7 cellular contexts compared by ENCODE assay signal in genomic region chr2:135742307-135742838, GRCh38. TPM values are rescaled to one million over a fixed set of nuclear protein-coding genes. Genes with fewer than 3 reads are reported as not detected.
DNase-seq lines count a peak whose midpoint lies in the region; ATAC-seq and FAIRE-seq lines count a peak whose summit lies in the region.

No MANE protein-coding gene starts in this region.

- peak overlapping the region; percentile 99 to 100 for H3K27ac ChIP-seq in small intestine (ENCODE audit: low read depth in 1 of 2, low read length in 1 of 2)

- H3K4me1 ChIP-seq in small intestine (ENCODE audit: control insufficient read depth in 2 of 2, insufficient read depth in 1 of 2, low read depth in 1 of 2, low read length in 1 of 2): peaks cover 0 to 5% of the 10 kb centered on the region in 2 donors

- WGBS in small intestine, 3 donors: 0 to 1% (median 0%) methylated on average over 27 to 35 of the region's 35 CpGs

- H3K9me3 ChIP-seq in small intestine (ENCODE audit: control insufficient read depth, low read depth): no peaks in the 10 kb centered on the region

- FAIRE-seq in small intestine (lab: Jason Lieb, UNC): no peak

- ATAC-seq in GM21576 (IDR thresholded peaks at IDR 0.05; ENCODE audit: unreplicated experiment): peak; percentile 18

- peak overlapping the region; percentile 87 to 92 for H3K4me3 ChIP-seq in small intestine (ENCODE audit: low read depth in 1 of 2, low read length in 2 of 2)

- in situ Hi-C loops in SK-MEL-5 (cut with HindIII; ENCODE audit: low pct_unique_long_range_greater_than_20kb, low sequenced_read_pairs): no loop called here

- H3K27me3 ChIP-seq in small intestine (ENCODE audit: control insufficient read depth in 2 of 2, insufficient read depth in 2 of 2, low read length in 2 of 2): no peaks in the 10 kb centered on the region

- peak; percentile 33 for DNase-seq in GM04504 (ENCODE audit: low read depth)
- peak; percentile 32 for DNase-seq in HuH-7 (ENCODE audit: low spot score)
- DNase-seq in SK-MEL-5 (ENCODE audit: low read depth, low spot score): peak; percentile 40
- DNase-seq in brain pericyte (ENCODE audit: low read depth, low spot score): peak; percentile 39
- DNase-seq in iPS-NIHi11 (ENCODE audit: low spot score): peak; percentile 58
- peak; percentile 75 for DNase-seq in small intestine

- peaks cover 0 to 1% of the 10 kb centered on the region in 2 donors for H3K36me3 ChIP-seq in small intestine (ENCODE audit: control insufficient read depth in 2 of 2, insufficient read depth in 2 of 2, low read length in 2 of 2)

RNA-seq across cellular contexts. Expression of gene UBXN4, which starts 0.7 kb away (rescaled TPM):
- total RNA-seq in SK-MEL-5 (2014; rRNA removed; shearing (Covaris generic)): 43.2 and 52.7 TPM in 2 replicates
- polyA plus RNA-seq in SK-MEL-5 (2015; cell fraction: cytosol; rRNA removed): 29.9 and 36.5 TPM in 2 replicates
- 185 and 234 TPM in 2 replicates for polyA plus RNA-seq in SK-MEL-5 (2015; cell fraction: nucleus; rRNA removed)
- 10 to 100 TPM; 40.0 to 55.0 (median 54.3) TPM for polyA plus RNA-seq in small intestine

Comparison
In these comparisons a context has a peak if more than half of its experiments do, and no peak if none do; other contexts are left out.
1. Peak in every context shown above with its lines: DNase-seq, ATAC-seq, H3K4me3 ChIP-seq and H3K27ac ChIP-seq.